ENCODE assay signal across 8 cellular contexts in the genomic region with DNA sequence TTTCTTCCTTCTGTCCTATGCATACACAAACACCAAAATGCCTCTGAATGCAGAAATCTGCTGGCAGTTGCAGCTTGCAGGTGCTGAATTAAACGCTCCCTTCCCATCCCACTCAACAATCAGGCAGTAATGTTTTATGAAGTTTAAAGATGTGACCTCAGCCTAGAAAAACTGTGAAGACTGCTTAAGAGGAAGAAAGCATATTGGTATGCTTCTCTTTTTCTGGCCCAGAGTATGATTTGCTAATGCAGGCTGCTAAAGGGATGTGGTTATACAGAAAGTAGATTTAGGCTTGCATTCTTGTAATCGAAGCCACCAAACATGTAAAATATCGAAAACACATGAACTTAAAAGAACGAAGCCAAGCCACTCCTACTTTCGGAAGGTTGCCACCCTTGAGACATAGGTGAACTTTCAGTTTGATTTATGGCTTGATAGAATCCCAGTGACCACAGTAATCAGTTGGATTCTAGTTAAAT. TPM values are rescaled to one million over a fixed set of nuclear protein-coding genes. Genes with fewer than 3 reads are reported as not detected.
DNase-seq lines count a peak whose midpoint lies in the region; ATAC-seq and TF ChIP-seq lines count a peak whose summit lies in the region.

No MANE protein-coding gene starts in this region.

- H3K27ac Mint-ChIP-seq in osteocyte (ENCODE audit: unreplicated experiment): no peak overlapping the region

- no peaks in the 10 kb centered on the region for H3K9me3 Mint-ChIP-seq in osteocyte (ENCODE audit: unreplicated experiment)

- H3K4me3 ChIP-seq in Jurkat, Clone E6-1 (ENCODE audit: low read length): no peak overlapping the region
- H3K4me3 ChIP-seq in coronary artery: peak overlapping the region; percentile 9

- ATAC-seq in GM18499 (IDR thresholded peaks at IDR 0.05; ENCODE audit: insufficient read depth, unreplicated experiment) (peak; percentile 85), GM21529 (IDR thresholded peaks at IDR 0.05; ENCODE audit: unreplicated experiment) (peak; percentile 92)

- peak overlapping the region in 1 of 2 donors; percentile 40 for H3K27ac ChIP-seq in coronary artery

- no peaks in the 10 kb centered on the region for H3K36me3 Mint-ChIP-seq in osteocyte (ENCODE audit: unreplicated experiment)

- TF ChIP-seq CTCF in coronary artery (IDR thresholded peaks at IDR 0.05): no peak
- no peak for TF ChIP-seq CTCF in osteocyte (IDR thresholded peaks at IDR 0.05)

- H3K4me1 Mint-ChIP-seq in osteocyte (ENCODE audit: unreplicated experiment): no peaks in the 10 kb centered on the region

- DNase-seq in Jurkat, Clone E6-1 (ENCODE audit: low read depth, low spot score): peak; percentile 51
- no peak for DNase-seq in coronary artery (ENCODE audit: low spot score)
- no peak for DNase-seq in osteocyte (ENCODE audit: extremely low spot score, unreplicated experiment)
- no peak for DNase-seq in NCI-H2171 treated with DMSO at 0.1 percent for 48 hours (lab: John Stamatoyannopoulos, UW)
- no peak for DNase-seq in NCI-H2171 (lab: John Stamatoyannopoulos, UW)
- no peak for DNase-seq in foreskin melanocyte

- no peak overlapping the region for H3K4me3 Mint-ChIP-seq in osteocyte (ENCODE audit: unreplicated experiment)

- H3K27me3 Mint-ChIP-seq in osteocyte (ENCODE audit: unreplicated experiment): no peaks in the 10 kb centered on the region

RNA-seq across cellular contexts. Expression of a gene that starts 40.8 kb away (rescaled TPM):
- polyA plus RNA-seq in Jurkat, Clone E6-1 (2012; ENCODE audit: insufficient read depth, insufficient read length): 6.6 TPM
- total RNA-seq in osteocyte: 1.3 and 1.6 TPM in 2 replicates
